Comparison of ENCODE assay signal across 22 cellular contexts in genomic region chr11:2263724-2264360, GRCh38. TPM values are rescaled to one million over a fixed set of nuclear protein-coding genes. Genes with fewer than 3 reads are reported as not detected.
DNase-seq lines count a peak whose midpoint lies in the region; ATAC-seq and TF ChIP-seq lines count a peak whose summit lies in the region.
"Had no signal": no experiment of that assay in that cellular context is flagged by ENCODE, and none has a peak within 500 bp of the region (broad histone marks: within the 10 kb centered on the region; RNA-seq: fewer than 3 reads in every experiment).

No MANE protein-coding gene starts in this region.

- H3K23ac ChIP-seq in neuronal stem cell (ENCODE audit: low read depth, low read length, poor library complexity) = no peak overlapping the region

- H2BK5ac ChIP-seq in neuronal stem cell (ENCODE audit: low read length) = no peak overlapping the region

- no peak overlapping the region for H4K91ac ChIP-seq in neuronal stem cell (ENCODE audit: low read depth, low read length, poor library complexity)

- H2AFZ ChIP-seq in neuronal stem cell (ENCODE audit: low read length) = no peak overlapping the region

- no peaks in the 10 kb centered on the region for H3K36me3 ChIP-seq in neuronal stem cell (replicated peaks in 1 of 2; ENCODE audit: control insufficient read depth in 2 of 2, insufficient read depth in 2 of 2, low read length in 2 of 2)
- H3K36me3 ChIP-seq: BE2C had no signal

- no CpG with 5 or more reads among the region's 13 CpGs for WGBS in neuronal stem cell (ENCODE audit: extremely low coverage in 2 of 2, insufficient read length in 2 of 2, insufficient replicate concordance in 1 of 2), 2 donors

- H3K27me3 Mint-ChIP-seq in activated CD4-positive, alpha-beta T cell treated with anti-CD3 and anti-CD28 coated beads, Interleukin-2, amount 10 ng/mL, durations not matched to agents 24 days and 14 days = peaks cover 8% of the 10 kb centered on the region
- H3K27me3 Mint-ChIP-seq in natural killer cell (ENCODE audit: low read depth in 2 of 2) = no peaks in the 10 kb centered on the region
- H3K27me3 Mint-ChIP-seq in natural killer cell treated with Interleukin-12 subunit alpha and Interleukin-12 subunit beta and Interleukin-15 and Interleukin-18, amount 100 ng/mL, for 72 hours = no peaks in the 10 kb centered on the region

- H3K27ac ChIP-seq in neuronal stem cell (replicated peaks; ENCODE audit: low read length) = no peak overlapping the region
- H3K27ac ChIP-seq: 22Rv1 had no signal

- H3K4me3 ChIP-seq in neuronal stem cell (ENCODE audit: low read length in 2 of 2) = peak overlapping the region in 1 of 2 donors; percentile 26
- H3K4me3 ChIP-seq: K562 had no signal

- intact Hi-C loops in activated CD4-positive, alpha-beta T cell treated with anti-CD3 and anti-CD28 coated beads, Interleukin-2, amount 10 ng/mL, durations not matched to agents 24 days and 14 days (cut with micrococcal nuclease) = loop anchor here (10.0 kb wide), 1 partner anchor 621 kb away; the partner anchor contains the start of gene CDKN1C
- intact Hi-C loops in natural killer cell (cut with micrococcal nuclease) = no loop called here

- H2AK5ac ChIP-seq in neuronal stem cell (ENCODE audit: low read depth, low read length) = peak overlapping the region; percentile 4

- no peak overlapping the region for H3K14ac ChIP-seq in neuronal stem cell (ENCODE audit: low read length)

- H3K9ac ChIP-seq in neuronal stem cell (ENCODE audit: low read depth, low read length, poor library complexity) = no peak overlapping the region

- peak overlapping the region; percentile 3 for H2BK15ac ChIP-seq in neuronal stem cell (ENCODE audit: low read length)

- ATAC-seq in natural killer cell = no peak
- ATAC-seq in natural killer cell treated with Interleukin-12 subunit alpha and Interleukin-12 subunit beta and Interleukin-15 and Interleukin-18, amount 100 ng/mL, for 72 hours = no peak
- no peak for ATAC-seq in HG03095 (IDR thresholded peaks at IDR 0.05; ENCODE audit: unreplicated experiment)
- no peak for ATAC-seq in GM21528 (IDR thresholded peaks at IDR 0.05; ENCODE audit: low FRiP score, unreplicated experiment)
- ATAC-seq in left lobe of liver = no peak
- ATAC-seq: K562 had no signal

- peaks cover 0 to 8% of the 10 kb centered on the region in 2 donors for H3K4me1 ChIP-seq in neuronal stem cell (ENCODE audit: control insufficient read depth in 2 of 2, insufficient read depth in 1 of 2, low read depth in 1 of 2, low read length in 2 of 2)
- H3K4me1 ChIP-seq: BE2C had no signal

- H3K27me3 ChIP-seq in neuronal stem cell (ENCODE audit: control insufficient read depth in 3 of 3, insufficient read depth in 3 of 3, low read depth in 1 of 3, low read length in 3 of 3) = peaks cover 10 to 65% (median 26%) of the 10 kb centered on the region in 3 experiments

- TF ChIP-seq CTCF in natural killer cell (IDR thresholded peaks at IDR 0.05) = no peak

- no peak overlapping the region for H3K27ac Mint-ChIP-seq in activated CD4-positive, alpha-beta T cell treated with anti-CD3 and anti-CD28 coated beads, Interleukin-2, amount 10 ng/mL, durations not matched to agents 24 days and 14 days
- no peak overlapping the region for H3K27ac Mint-ChIP-seq in natural killer cell
- H3K27ac Mint-ChIP-seq in natural killer cell treated with Interleukin-12 subunit alpha and Interleukin-12 subunit beta and Interleukin-15 and Interleukin-18, amount 100 ng/mL, for 72 hours = no peak overlapping the region

- H3K36me3 Mint-ChIP-seq in activated CD4-positive, alpha-beta T cell treated with anti-CD3 and anti-CD28 coated beads, Interleukin-2, amount 10 ng/mL, durations not matched to agents 24 days and 14 days (ENCODE audit: low read depth) = no peaks in the 10 kb centered on the region
- H3K36me3 Mint-ChIP-seq in natural killer cell = no peaks in the 10 kb centered on the region
- H3K36me3 Mint-ChIP-seq in natural killer cell treated with Interleukin-12 subunit alpha and Interleukin-12 subunit beta and Interleukin-15 and Interleukin-18, amount 100 ng/mL, for 72 hours = no peaks in the 10 kb centered on the region

- no peak overlapping the region for H2BK12ac ChIP-seq in neuronal stem cell (ENCODE audit: low read length)

- H3K9me3 ChIP-seq in neuronal stem cell (replicated peaks in 1 of 2; ENCODE audit: control insufficient read depth in 2 of 2, insufficient read depth in 1 of 2, low read depth in 1 of 2, low read length in 2 of 2) = no peaks in the 10 kb centered on the region
- H3K9me3 ChIP-seq: BE2C had no signal

- no peak overlapping the region for H3K18ac ChIP-seq in neuronal stem cell (ENCODE audit: low read length)

- no peak overlapping the region for H4K8ac ChIP-seq in neuronal stem cell (ENCODE audit: low read depth, low read length)

- peaks cover 4% of the 10 kb centered on the region for H3K79me1 ChIP-seq in neuronal stem cell (ENCODE audit: low read depth, low read length)

- peaks cover 17% of the 10 kb centered on the region for H3K4me1 Mint-ChIP-seq in activated CD4-positive, alpha-beta T cell treated with anti-CD3 and anti-CD28 coated beads, Interleukin-2, amount 10 ng/mL, durations not matched to agents 24 days and 14 days
- H3K4me1 Mint-ChIP-seq in natural killer cell = peaks cover 34 to 43% of the 10 kb centered on the region in 2 donors
- H3K4me1 Mint-ChIP-seq in natural killer cell treated with Interleukin-12 subunit alpha and Interleukin-12 subunit beta and Interleukin-15 and Interleukin-18, amount 100 ng/mL, for 72 hours (ENCODE audit: low read depth in 2 of 2) = peaks cover 25 to 27% of the 10 kb centered on the region in 2 donors

- H3K9me3 Mint-ChIP-seq in activated CD4-positive, alpha-beta T cell treated with anti-CD3 and anti-CD28 coated beads, Interleukin-2, amount 10 ng/mL, durations not matched to agents 24 days and 14 days = no peaks in the 10 kb centered on the region
- H3K9me3 Mint-ChIP-seq in natural killer cell = no peaks in the 10 kb centered on the region
- no peaks in the 10 kb centered on the region for H3K9me3 Mint-ChIP-seq in natural killer cell treated with Interleukin-12 subunit alpha and Interleukin-12 subunit beta and Interleukin-15 and Interleukin-18, amount 100 ng/mL, for 72 hours

- H3K4ac ChIP-seq in neuronal stem cell (ENCODE audit: low read length) = no peak overlapping the region

- H3K4me2 ChIP-seq in neuronal stem cell (ENCODE audit: insufficient read depth, low read length, poor library complexity, severe bottlenecking) = no peak overlapping the region

- no peak overlapping the region for H3K4me3 Mint-ChIP-seq in activated CD4-positive, alpha-beta T cell treated with anti-CD3 and anti-CD28 coated beads, Interleukin-2, amount 10 ng/mL, durations not matched to agents 24 days and 14 days
- no peak overlapping the region for H3K4me3 Mint-ChIP-seq in natural killer cell
- H3K4me3 Mint-ChIP-seq in natural killer cell treated with Interleukin-12 subunit alpha and Interleukin-12 subunit beta and Interleukin-15 and Interleukin-18, amount 100 ng/mL, for 72 hours = no peak overlapping the region

- H2BK120ac ChIP-seq in neuronal stem cell (ENCODE audit: low read depth, low read length) = no peak overlapping the region

- DNase-seq in activated CD4-positive, alpha-beta T cell treated with anti-CD3 and anti-CD28 coated beads, Interleukin-2, amount 10 ng/mL, durations not matched to agents 24 days and 14 days = peak; percentile 46
- no peak for DNase-seq in activated CD4-positive, alpha-beta T cell treated with anti-CD3 and anti-CD28 coated beads for 4 hours
- DNase-seq in natural killer cell (peak; percentile 13), neuronal stem cell (ENCODE audit: low spot score) (no peak), left lobe of liver (ENCODE audit: low spot score) (no peak)
- no peak for DNase-seq in natural killer cell treated with Interleukin-12 subunit alpha and Interleukin-12 subunit beta and Interleukin-15 and Interleukin-18, amount 100 ng/mL, for 72 hours (ENCODE audit: low spot score)
- DNase-seq: BE2C, Calu3, DMS79 treated with DMSO at 0.1 percent for 48 hours, Kasumi-1, NCI-H1092 treated with DMSO at 0.1 percent for 48 hours, NCI-H1436 treated with DMSO at 0.1 percent for 48 hours, NCI-H2029, NCI-H446 treated with DMSO at 0.1 percent for 48 hours, RPMI8226, SHP77 had no signal

RNA-seq across cellular contexts. Expression of gene ASCL2, which starts 6.5 kb away (rescaled TPM):
- 0.62 and 0.96 TPM in 2 replicates for total RNA-seq in activated CD4-positive, alpha-beta T cell treated with anti-CD3 and anti-CD28 coated beads, Interleukin-2, amount 10 ng/mL, durations not matched to agents 24 days and 14 days
- 10 to 100 TPM; 10.8 to 16.8 (median 16.0) TPM for total RNA-seq in natural killer cell
- 1 to 10 TPM; 2.5 to 5.3 TPM for total RNA-seq in natural killer cell treated with Interleukin-12 subunit alpha and Interleukin-12 subunit beta and Interleukin-15 and Interleukin-18, amount 100 ng/mL, for 72 hours
- 0.07 TPM for polyA plus RNA-seq in neuronal stem cell (2013, experiment 1 of 2)
- 0.06 TPM for polyA plus RNA-seq in neuronal stem cell (2013, experiment 2 of 2)
- 0.83 TPM for total RNA-seq in left lobe of liver
- total RNA-seq: Calu3, M059J, SK-MEL-5 had no signal

RNA-seq across cellular contexts. Expression of gene C11orf21, which starts 37.9 kb away (rescaled TPM):
- total RNA-seq in activated CD4-positive, alpha-beta T cell treated with anti-CD3 and anti-CD28 coated beads, Interleukin-2, amount 10 ng/mL, durations not matched to agents 24 days and 14 days = 2.4 and 2.6 TPM in 2 replicates
- total RNA-seq in natural killer cell = 100 to 1,000 TPM; 227 to 325 (median 237) TPM
- total RNA-seq in natural killer cell treated with Interleukin-12 subunit alpha and Interleukin-12 subunit beta and Interleukin-15 and Interleukin-18, amount 100 ng/mL, for 72 hours = 1 to 10 TPM; 7.2 to 7.6 TPM
- polyA plus RNA-seq in neuronal stem cell (2013, experiment 1 of 2) = not detected
- polyA plus RNA-seq in neuronal stem cell (2013, experiment 2 of 2) = not detected
- total RNA-seq in left lobe of liver = 0.35 TPM
- total RNA-seq: Calu3, M059J, SK-MEL-5 had no signal

RNA-seq across cellular contexts. Expression of gene TSPAN32, which starts 38.0 kb away (rescaled TPM):
- 2.4 and 2.6 TPM in 2 replicates for total RNA-seq in activated CD4-positive, alpha-beta T cell treated with anti-CD3 and anti-CD28 coated beads, Interleukin-2, amount 10 ng/mL, durations not matched to agents 24 days and 14 days
- total RNA-seq in natural killer cell (100 to 1,000 TPM; 268 to 327 (median 299) TPM), left lobe of liver (0.35 TPM)
- 1 to 10 TPM; 4.3 to 9.9 TPM for total RNA-seq in natural killer cell treated with Interleukin-12 subunit alpha and Interleukin-12 subunit beta and Interleukin-15 and Interleukin-18, amount 100 ng/mL, for 72 hours
- not detected for polyA plus RNA-seq in neuronal stem cell (2013, experiment 1 of 2)
- 0.01 TPM for polyA plus RNA-seq in neuronal stem cell (2013, experiment 2 of 2)
- total RNA-seq: Calu3, SK-MEL-5 had no signal

Comparison
In these comparisons a context has a peak if more than half of its experiments do, and no peak if none do; other contexts are left out.
1. DNase-seq: peak in activated CD4-positive, alpha-beta T cell treated with anti-CD3 and anti-CD28 coated beads, Interleukin-2, amount 10 ng/mL, durations not matched to agents 24 days and 14 days (single experiment) and natural killer cell (single experiment); none in activated CD4-positive, alpha-beta T cell treated with anti-CD3 and anti-CD28 coated beads for 4 hours (0 of 2), natural killer cell treated with Interleukin-12 subunit alpha and Interleukin-12 subunit beta and Interleukin-15 and Interleukin-18, amount 100 ng/mL, for 72 hours (single experiment), neuronal stem cell (single experiment) and left lobe of liver (single experiment).
2. RNA of gene C11orf21, which starts 37.9 kb away (total RNA-seq): 227 to 325 TPM in natural killer cell; 7.2 to 7.6 TPM in natural killer cell treated with Interleukin-12 subunit alpha and Interleukin-12 subunit beta and Interleukin-15 and Interleukin-18, amount 100 ng/mL, for 72 hours, 2.4 to 2.6 TPM in activated CD4-positive, alpha-beta T cell treated with anti-CD3 and anti-CD28 coated beads, Interleukin-2, amount 10 ng/mL, durations not matched to agents 24 days and 14 days and 0.35 TPM in left lobe of liver (single experiment); every median in the first group is over 10 times any median in the second.
3. RNA of gene TSPAN32, which starts 38.0 kb away (total RNA-seq): 268 to 327 TPM in natural killer cell; 4.3 to 9.9 TPM in natural killer cell treated with Interleukin-12 subunit alpha and Interleukin-12 subunit beta and Interleukin-15 and Interleukin-18, amount 100 ng/mL, for 72 hours, 2.4 to 2.6 TPM in activated CD4-positive, alpha-beta T cell treated with anti-CD3 and anti-CD28 coated beads, Interleukin-2, amount 10 ng/mL, durations not matched to agents 24 days and 14 days and 0.35 TPM in left lobe of liver (single experiment); every median in the first group is over 10 times any median in the second.